In the genomic region with DNA sequence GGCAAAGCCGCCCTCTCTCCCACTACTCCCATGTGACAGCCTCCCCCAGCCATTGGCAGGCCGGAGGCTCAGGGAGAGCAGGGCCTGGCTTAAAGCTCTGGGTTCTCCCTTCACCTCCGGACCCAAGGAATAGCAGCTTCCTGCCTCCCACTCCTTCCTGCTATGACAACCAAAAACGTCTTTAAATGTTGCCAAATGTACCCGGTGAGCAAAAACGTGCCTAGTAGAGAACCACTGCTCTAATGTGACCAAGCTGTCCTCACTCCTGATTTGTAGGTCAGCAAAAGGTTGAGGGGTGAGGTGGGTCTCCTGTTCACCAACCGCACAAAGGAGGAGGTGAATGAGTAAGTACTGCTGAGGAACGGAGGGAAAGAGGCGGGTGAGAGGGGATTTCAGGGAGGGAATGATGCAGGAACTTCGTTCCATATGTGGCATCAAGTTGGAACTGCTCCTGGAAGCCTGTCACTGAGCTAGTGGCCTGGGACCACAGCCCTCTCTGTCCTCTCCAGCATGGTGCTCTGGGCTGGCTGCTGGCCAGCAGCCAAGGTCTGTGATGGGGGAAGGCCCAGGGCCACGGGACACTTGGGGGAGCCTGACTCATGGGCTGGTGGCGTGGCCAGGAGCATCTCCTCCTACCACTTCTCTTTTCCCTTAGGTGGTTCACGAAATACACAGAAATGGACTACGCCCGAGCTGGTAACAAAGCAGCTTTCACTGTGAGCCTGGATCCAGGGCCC, we compare ENCODE assay signal across 12 cellular contexts. TPM values are rescaled to one million over a fixed set of nuclear protein-coding genes. Genes with fewer than 3 reads are reported as not detected.
DNase-seq lines count a peak whose midpoint lies in the region; ATAC-seq and TF ChIP-seq lines count a peak whose summit lies in the region.
"Had no signal": no experiment of that assay in that cellular context is flagged by ENCODE, and none has a peak within 500 bp of the region (broad histone marks: within the 10 kb centered on the region; RNA-seq: fewer than 3 reads in every experiment).

No MANE protein-coding gene starts in this region.

- TF ChIP-seq POLR2A in breast epithelium (IDR thresholded peaks at IDR 0.05) (no peak), adrenal gland (IDR thresholded peaks at IDR 0.05) (no peak)

- TF ChIP-seq CTCF in breast epithelium (IDR thresholded peaks at IDR 0.05) (no peak), mammary epithelial cell (conservative IDR thresholded peaks at IDR 0.05 in 1 of 2, IDR thresholded peaks at IDR 0.05 in 1 of 2; ENCODE audit: extremely low read depth in 1 of 2, insufficient read depth in 1 of 2, low read depth in 1 of 2, low read length in 2 of 2) (no peak), adrenal gland (IDR thresholded peaks at IDR 0.05) (no peak)
- no peak for TF ChIP-seq CTCF in CD8-positive, alpha-beta T cell (IDR thresholded peaks at IDR 0.05)

- no peaks in the 10 kb centered on the region for H3K36me3 ChIP-seq in breast epithelium
- H3K36me3 ChIP-seq in mammary epithelial cell (ENCODE audit: insufficient read depth, low read length), result peaks cover 15% of the 10 kb centered on the region
- H3K36me3 ChIP-seq in adrenal gland (replicated peaks in 1 of 2), result peaks cover 0 to 36% of the 10 kb centered on the region in 2 donors
- peaks cover 30% of the 10 kb centered on the region for H3K36me3 ChIP-seq in CD8-positive, alpha-beta T cell (ENCODE audit: insufficient read depth, low read length)

- no peaks in the 10 kb centered on the region for H3K9me3 ChIP-seq in breast epithelium
- no peaks in the 10 kb centered on the region for H3K9me3 ChIP-seq in mammary epithelial cell (replicated peaks; ENCODE audit: insufficient read depth, low read length)
- H3K9me3 ChIP-seq in adrenal gland (replicated peaks in 1 of 3), result no peaks in the 10 kb centered on the region
- no peaks in the 10 kb centered on the region for H3K9me3 ChIP-seq in CD8-positive, alpha-beta T cell (ENCODE audit: low read length)

- no peaks in the 10 kb centered on the region for H4K20me1 ChIP-seq in mammary epithelial cell (ENCODE audit: insufficient read depth, low read length)

- H2AFZ ChIP-seq in mammary epithelial cell (ENCODE audit: low read depth, low read length), result no peak overlapping the region

- no peaks in the 10 kb centered on the region for H3K9me3 Mint-ChIP-seq in CD8-positive, alpha-beta T cell

- in situ Hi-C loops in mammary epithelial cell (cut with MboI; ENCODE audit: low sequenced_read_pairs in 2 of 2), result no loop called here

- H3K79me2 ChIP-seq in mammary epithelial cell (ENCODE audit: insufficient read depth, low read length), result peaks cover 51% of the 10 kb centered on the region

- dilution Hi-C loops in mammary epithelial cell (cut with HindIII; ENCODE audit: low sequenced_read_pairs), result loop anchor here (5.0 kb wide), 2 partner anchors 45 to 85 kb away; a partner anchor contains a TSS

- H3K27ac ChIP-seq in breast epithelium, result peak overlapping the region; percentile 2 to 36
- H3K27ac ChIP-seq in mammary epithelial cell (ENCODE audit: insufficient read depth, low read depth, low read length), result no peak overlapping the region
- peak overlapping the region in 2 of 5 donors; percentile 46 to 57 for H3K27ac ChIP-seq in adrenal gland
- H3K27ac ChIP-seq in CD8-positive, alpha-beta T cell (ENCODE audit: low read depth, low read length), result no peak overlapping the region
- H3K27ac ChIP-seq: cardiac muscle cell had no signal

- DNase-seq in breast epithelium (ENCODE audit: low spot score in 2 of 2), result no peak
- DNase-seq in mammary epithelial cell, result no peak
- peak; percentile 3 for DNase-seq in LHCN-M2 (ENCODE audit: low read depth)
- peak; percentile 59 to 80 (median 78) for DNase-seq in adrenal gland
- peak; percentile 50 for DNase-seq in stimulated activated CD8-positive, alpha-beta memory T cell treated with anti-CD3 and anti-CD28 coated beads, Interleukin-4, amount 100 ng/mL, for 48 hours
- DNase-seq in NCI-H1092 treated with DMSO at 0.1 percent for 48 hours (lab: John Stamatoyannopoulos, UW), result no peak
- DNase-seq in effector CD4-positive, alpha-beta T cell, result no peak
- DNase-seq in CD8-positive, alpha-beta T cell, result no peak
- DNase-seq: HCEC 1CT, kidney glomerular epithelial cell, T1000 had no signal

- H3K36me3 Mint-ChIP-seq in CD8-positive, alpha-beta T cell, result peaks cover 58% of the 10 kb centered on the region

- WGBS in mammary epithelial cell (ENCODE audit: low coverage, missing lambda C conversion rate), result 31% methylated on average over 14 of the region's 15 CpGs
- WGBS in adrenal gland, 4 donors, result 37 to 66% (median 62%) methylated on average over 13 to 15 of the region's 15 CpGs

- H3K4me1 Mint-ChIP-seq in CD8-positive, alpha-beta T cell (ENCODE audit: low read depth), result peaks cover 18% of the 10 kb centered on the region

- H3K27me3 ChIP-seq in breast epithelium (no peaks in the 10 kb centered on the region), mammary epithelial cell (ENCODE audit: insufficient read depth, low read length) (no peaks in the 10 kb centered on the region), adrenal gland (no peaks in the 10 kb centered on the region)
- H3K27me3 ChIP-seq in CD8-positive, alpha-beta T cell (ENCODE audit: insufficient read depth, low read length), result no peaks in the 10 kb centered on the region
- H3K27me3 ChIP-seq: cardiac muscle cell had no signal

- no peak overlapping the region for H3K27ac Mint-ChIP-seq in CD8-positive, alpha-beta T cell

- no peak for ATAC-seq in CD8-positive, alpha-beta T cell

- no peak overlapping the region for H3K9ac ChIP-seq in mammary epithelial cell (ENCODE audit: insufficient read depth, low read length)

- no TSS peak for BruUV-seq in mammary epithelial cell (replicated peaks; lab: Mats Ljungman, UMichigan)

- H3K4me3 Mint-ChIP-seq in CD8-positive, alpha-beta T cell, result no peak overlapping the region

- POLR2A ChIA-PET in CD8-positive, alpha-beta T cell (lab: Charles Lee), result interaction anchor here (0.5 kb wide), 1 partner anchor 51 kb away, joined by 3 read pairs; no protein-coding TSS in a partner anchor

- CTCF ChIA-PET in mammary epithelial cell (lab: Charles Lee; ENCODE audit: low non-redundant PET), result no interaction called here
- CTCF ChIA-PET in CD8-positive, alpha-beta T cell (lab: Charles Lee), result no interaction called here

- H3K4me1 ChIP-seq in breast epithelium (peaks cover 4 to 14% of the 10 kb centered on the region in 2 donors), mammary epithelial cell (ENCODE audit: insufficient read depth, low read length) (peaks cover 28% of the 10 kb centered on the region), adrenal gland (replicated peaks in 1 of 2) (peaks cover 6 to 12% of the 10 kb centered on the region in 2 donors)
- peaks cover 18% of the 10 kb centered on the region for H3K4me1 ChIP-seq in CD8-positive, alpha-beta T cell (ENCODE audit: insufficient read depth, low read length)

- no peaks in the 10 kb centered on the region for H3K27me3 Mint-ChIP-seq in CD8-positive, alpha-beta T cell (ENCODE audit: low read depth)

- no peak overlapping the region for H3K4me3 ChIP-seq in breast epithelium
- no peak overlapping the region for H3K4me3 ChIP-seq in mammary epithelial cell (replicated peaks in 1 of 3; ENCODE audit: insufficient read depth in 1 of 3, low read depth in 2 of 3, low read length in 3 of 3)
- no peak overlapping the region for H3K4me3 ChIP-seq in adrenal gland
- H3K4me3 ChIP-seq in CD8-positive, alpha-beta T cell (ENCODE audit: low read depth, low read length), result no peak overlapping the region
- H3K4me3 ChIP-seq: cardiac muscle cell had no signal

- intact Hi-C loops in breast epithelium (cut with DNase I; ENCODE audit: low total_unique reads) (no loop called here), mammary epithelial cell (cut with micrococcal nuclease) (no loop called here), adrenal gland (cut with DNase I) (loop anchor here in 1 of 2 donors (5.0 kb wide), 1 partner anchor 50 kb away; no protein-coding TSS in a partner anchor)
- intact Hi-C loops in CD8-positive, alpha-beta T cell (cut with DNase I, micrococcal nuclease), result no loop called here

- H3K4me2 ChIP-seq in mammary epithelial cell (ENCODE audit: insufficient read depth, low read depth, low read length), result no peak overlapping the region

RNA-seq across cellular contexts. Expression of a gene that starts 5.7 kb away (rescaled TPM):
- 10 to 100 TPM; 18.9 to 35.4 (median 27.4) TPM for total RNA-seq in breast epithelium
- 10 to 100 TPM; 23.3 to 51.6 TPM for total RNA-seq in mammary epithelial cell
- 73.6 TPM for polyA plus RNA-seq in mammary epithelial cell
- 22.3 TPM for polyA minus RNA-seq in mammary epithelial cell
- 59.6 and 61.5 TPM in 2 replicates for total RNA-seq in LHCN-M2 (2014; rRNA removed)
- 36.2 TPM for polyA plus RNA-seq in LHCN-M2 (2012)
- 10 to 100 TPM; 16.6 to 44.6 (median 20.7) TPM for total RNA-seq in adrenal gland
- polyA plus RNA-seq in adrenal gland, result 10 to 100 TPM; 46.4 to 64.0 (median 51.1) TPM
- 10 to 100 TPM; 18.9 to 19.5 TPM for total RNA-seq in CD8-positive, alpha-beta T cell

RNA-seq across cellular contexts. Expression of a gene that starts 6.0 kb away (rescaled TPM):
- total RNA-seq in breast epithelium (10 to 100 TPM; 22.3 to 42.3 (median 32.3) TPM), mammary epithelial cell (10 to 100 TPM; 68.0 to 75.0 TPM), LHCN-M2 (2014; rRNA removed) (61.5 and 66.4 TPM in 2 replicates), adrenal gland (10 to 100 TPM; 39.2 to 64.8 (median 44.6) TPM)
- polyA plus RNA-seq in mammary epithelial cell (55.7 TPM), adrenal gland (10 to 100 TPM in 2 of 3 donors, 1 to 10 TPM in 1; 8.9 to 34.9 (median 14.0) TPM)
- polyA minus RNA-seq in mammary epithelial cell, result 101 TPM
- 34.0 TPM for polyA plus RNA-seq in LHCN-M2 (2012)
- total RNA-seq in CD8-positive, alpha-beta T cell, result 10 to 100 TPM; 28.2 to 33.5 TPM

RNA-seq across cellular contexts. Expression of a gene that starts 31.2 kb away (rescaled TPM):
- total RNA-seq in breast epithelium (1 to 10 TPM; 1.4 to 7.9 (median 5.1) TPM), mammary epithelial cell (under 1 TPM; 0.50 to 0.59 TPM), LHCN-M2 (2014; rRNA removed) (0.92 and 1.7 TPM in 2 replicates), adrenal gland (10 to 100 TPM in 1 of 8 donors, 1 to 10 TPM in 7; 1.3 to 11.3 (median 4.6) TPM)
- polyA plus RNA-seq in mammary epithelial cell (0.16 TPM), adrenal gland (1 to 10 TPM; 3.3 to 4.9 (median 4.8) TPM)
- polyA minus RNA-seq in mammary epithelial cell, result not detected
- 0.18 TPM for polyA plus RNA-seq in LHCN-M2 (2012)
- 1 to 10 TPM; 1.2 to 1.6 TPM for total RNA-seq in CD8-positive, alpha-beta T cell

RNA-seq across cellular contexts. Expression of a gene that starts 47.3 kb away (rescaled TPM):
- total RNA-seq in breast epithelium (100 to 1,000 TPM; 114 to 145 (median 140) TPM), mammary epithelial cell (100 to 1,000 TPM; 128 to 158 TPM), LHCN-M2 (2014; rRNA removed) (53.8 and 59.2 TPM in 2 replicates), adrenal gland (100 to 1,000 TPM; 105 to 167 (median 117) TPM)
- polyA plus RNA-seq in mammary epithelial cell (35.6 TPM), adrenal gland (100 to 1,000 TPM in 2 of 3 donors, 10 to 100 TPM in 1; 82.3 to 278 (median 245) TPM)
- polyA minus RNA-seq in mammary epithelial cell, result 325 TPM
- polyA plus RNA-seq in LHCN-M2 (2012), result 55.7 TPM
- 100 to 1,000 TPM; 146 to 148 TPM for total RNA-seq in CD8-positive, alpha-beta T cell

RNA-seq across cellular contexts. Expression of a gene that starts 54.6 kb away (rescaled TPM):
- 100 to 1,000 TPM in 1 of 3 donors, 10 to 100 TPM in 2; 65.9 to 116 (median 80.5) TPM for total RNA-seq in breast epithelium
- total RNA-seq in mammary epithelial cell, result 10 to 100 TPM; 45.7 to 60.3 TPM
- polyA plus RNA-seq in mammary epithelial cell, result 65.9 TPM
- polyA minus RNA-seq in mammary epithelial cell, result 43.9 TPM
- 193 and 253 TPM in 2 replicates for total RNA-seq in LHCN-M2 (2014; rRNA removed)
- polyA plus RNA-seq in LHCN-M2 (2012), result 102 TPM
- total RNA-seq in adrenal gland, result 100 to 1,000 TPM in 7 of 8 donors, 10 to 100 TPM in 1; 97.8 to 235 (median 144) TPM
- 10 to 100 TPM; 20.0 to 59.4 (median 23.2) TPM for polyA plus RNA-seq in adrenal gland
- total RNA-seq in CD8-positive, alpha-beta T cell, result 1 to 10 TPM; 7.9 to 8.1 TPM

Comparison
In these comparisons a context has a peak if more than half of its experiments do, and no peak if none do; other contexts are left out.
1. H3K27ac ChIP-seq: peak in breast epithelium (2 of 2); none in mammary epithelial cell (single experiment) and CD8-positive, alpha-beta T cell (single experiment).
2. DNase-seq: peak in LHCN-M2 (single experiment), adrenal gland (7 of 7) and stimulated activated CD8-positive, alpha-beta memory T cell treated with anti-CD3 and anti-CD28 coated beads, Interleukin-4, amount 100 ng/mL, for 48 hours (single experiment); none in breast epithelium (0 of 2), mammary epithelial cell (single experiment), NCI-H1092 treated with DMSO at 0.1 percent for 48 hours (single experiment), effector CD4-positive, alpha-beta T cell (single experiment) and CD8-positive, alpha-beta T cell (0 of 7).